10 cellular contexts compared by ENCODE assay signal in genomic region chr5:115461506-115462290, GRCh38.
DNase-seq lines count a peak whose midpoint lies in the region; ATAC-seq and TF ChIP-seq lines count a peak whose summit lies in the region.
"Had no signal": no experiment of that assay in that cellular context is flagged by ENCODE, and none has a peak within 500 bp of the region (broad histone marks: within the 10 kb centered on the region; RNA-seq: fewer than 3 reads in every experiment).

No MANE protein-coding gene starts in this region.

- ATAC-seq in GM19395 (IDR thresholded peaks at IDR 0.05; ENCODE audit: unreplicated experiment) = peak; percentile 43

- H3K27me3 ChIP-seq in esophagus squamous epithelium = no peaks in the 10 kb centered on the region
- peaks cover 14% of the 10 kb centered on the region for H3K27me3 ChIP-seq in BE2C

- H3K4me1 ChIP-seq in esophagus squamous epithelium = peaks cover 0 to 22% (median 9%) of the 10 kb centered on the region in 3 donors
- H3K4me1 ChIP-seq in BE2C = no peaks in the 10 kb centered on the region

- TF ChIP-seq CTCF in esophagus squamous epithelium (IDR thresholded peaks at IDR 0.05) (no peak), BE2C (IDR thresholded peaks at IDR 0.05; ENCODE audit: low read depth, low read length) (no peak)

- no peaks in the 10 kb centered on the region for H3K36me3 ChIP-seq in esophagus squamous epithelium
- no peaks in the 10 kb centered on the region for H3K36me3 ChIP-seq in BE2C

- in situ Hi-C loops in ACHN (cut with HindIII; ENCODE audit: low pct_ligation_motif_present, low pct_unique_long_range_greater_than_20kb, low sequenced_read_pairs) = no loop called here

- no peak for TF ChIP-seq POLR2A in esophagus squamous epithelium (IDR thresholded peaks at IDR 0.05)

- intact Hi-C loops in esophagus squamous epithelium (cut with DNase I) = no loop called here

- H3K9me3 ChIP-seq in esophagus squamous epithelium (no peaks in the 10 kb centered on the region), BE2C (no peaks in the 10 kb centered on the region)

- DNase-seq in ACHN (peak; percentile 50), NCI-H460 (ENCODE audit: extremely low read depth, low read depth) (peak; percentile 19), esophagus squamous epithelium (lab: John Stamatoyannopoulos, UW) (no peak), AML-193 (lab: John Stamatoyannopoulos, UW) (no peak), retina (no peak), BE2C (no peak)
- no peak for DNase-seq in NK-92 treated with Interleukin-12 subunit alpha and Interleukin-12 subunit beta, amount 100 ng/mL, for 24 hours (lab: John Stamatoyannopoulos, UW)
- DNase-seq: NCI-H1417 treated with DMSO at 0.1 percent for 48 hours, posterior cingulate gyrus had no signal

- H3K27ac ChIP-seq in esophagus squamous epithelium = peak overlapping the region in 3 of 4 donors; percentile 47 to 67 (median 53)

- no peak overlapping the region for H3K4me3 ChIP-seq in esophagus squamous epithelium
- H3K4me3 ChIP-seq in BE2C (ENCODE audit: low read depth, low read length) = no peak overlapping the region

Comparison
In these comparisons a context has a peak if more than half of its experiments do, and no peak if none do; other contexts are left out.
1. DNase-seq: peak in ACHN (single experiment) and NCI-H460 (single experiment); none in esophagus squamous epithelium (single experiment), AML-193 (0 of 2), retina (single experiment), BE2C (single experiment) and NK-92 treated with Interleukin-12 subunit alpha and Interleukin-12 subunit beta, amount 100 ng/mL, for 24 hours (single experiment).